Comparison of ENCODE assay signal across 29 cellular contexts in genomic region chr3:40617084-40617483, GRCh38.
"Had no signal": no experiment of that assay in that cellular context is flagged by ENCODE, and none has a peak within 500 bp of the region (broad histone marks: within the 10 kb centered on the region; RNA-seq: fewer than 3 reads in every experiment).

No MANE protein-coding gene starts in this region.

- H3K27ac Mint-ChIP-seq: activated CD4-positive, alpha-beta T cell treated with anti-CD3 and anti-CD28 coated beads, Interleukin-2, amount 10 ng/mL, durations not matched to agents 24 days and 14 days; activated CD8-positive, alpha-beta T cell treated with anti-CD3 and anti-CD28 coated beads for 36 hours; activated naive CD8-positive, alpha-beta T cell; activated naive CD8-positive, alpha-beta T cell treated with anti-CD3 and anti-CD28 coated beads, Interleukin-2, amount 50 U/mL, for 24 hours; activated T-cell treated with anti-CD3 and anti-CD28 coated beads, Interleukin-2, amount 50 U/mL, for 24 hours; activated T-helper 2 cell treated with anti-CD3 and anti-CD28 coated beads, Interferon-gamma antibody, Interleukin-2, Interleukin-4, amounts not matched to agents 10 μg/mL and 5 μg/mL and 100 μg/mL, durations not matched to agents 14 hours and 24 hours and 36 hours had no signal

- H3K4me1 Mint-ChIP-seq: activated naive CD8-positive, alpha-beta T cell treated with anti-CD3 and anti-CD28 coated beads, Interleukin-2, amount 50 U/mL, for 24 hours had no signal

- H3K36me3 Mint-ChIP-seq: activated naive CD8-positive, alpha-beta T cell had no signal

- H3K4me3 ChIP-seq: PC-9 had no signal

- H3K4me3 Mint-ChIP-seq: activated CD4-positive, alpha-beta T cell treated with anti-CD3 and anti-CD28 coated beads, Interleukin-2, amount 10 ng/mL, durations not matched to agents 24 days and 14 days; activated CD8-positive, alpha-beta T cell treated with anti-CD3 and anti-CD28 coated beads for 36 hours; activated naive CD8-positive, alpha-beta T cell; activated naive CD8-positive, alpha-beta T cell treated with anti-CD3 and anti-CD28 coated beads, Interleukin-2, amount 50 U/mL, for 24 hours; activated T-cell treated with anti-CD3 and anti-CD28 coated beads, Interleukin-2, amount 50 U/mL, for 24 hours had no signal

- H3K27ac ChIP-seq: brain microvascular endothelial cell, KMS-11, PC-9, RWPE1, WERI-Rb-1 had no signal

- H3K36me3 ChIP-seq: brain microvascular endothelial cell, WERI-Rb-1 had no signal

- ATAC-seq: activated CD8-positive, alpha-beta T cell treated with anti-CD3 and anti-CD28 coated beads for 36 hours; activated naive CD8-positive, alpha-beta T cell treated with anti-CD3 and anti-CD28 coated beads, Interleukin-2, amount 50 U/mL, for 24 hours; Right ventricle myocardium inferior had no signal

- DNase-seq: activated CD4-positive, alpha-beta T cell treated with anti-CD3 and anti-CD28 coated beads for 1 hour; activated CD4-positive, alpha-beta T cell treated with anti-CD3 and anti-CD28 coated beads, Interleukin-2, amount 10 ng/mL, durations not matched to agents 24 days and 14 days; activated CD4-positive, alpha-beta T cell treated with anti-CD3 and anti-CD28 coated beads, Interleukin-2, amount 50 U/mL, for 4 hours; activated CD4-positive, CD25-positive, alpha-beta regulatory T cell; activated CD8-positive, alpha-beta T cell treated with anti-CD3 and anti-CD28 coated beads for 36 hours; activated gamma-delta T cell; activated naive CD4-positive, alpha-beta T cell treated with Interleukin-2 at 50 U/mL for 16 hours; activated naive CD8-positive, alpha-beta T cell treated with anti-CD3 and anti-CD28 coated beads, Interleukin-2, amount 50 U/mL, for 24 hours; activated T-cell treated with anti-CD3 and anti-CD28 coated beads, Interleukin-2, amount 50 U/mL, for 24 hours; anterior cingulate cortex; brain microvascular endothelial cell; central memory CD4-positive, alpha-beta T cell; NCI-H146; NCI-H2029 treated with DMSO at 0.1 percent for 48 hours; NCI-H226; NCI-H446 treated with DMSO at 0.1 percent for 48 hours; NCI-H69; PC-9; SIG-M5; SW 1271; T-helper 1 cell; T-helper 2 cell; T1000 had no signal

- H3K9me3 Mint-ChIP-seq: activated CD4-positive, alpha-beta T cell treated with anti-CD3 and anti-CD28 coated beads, Interleukin-2, amount 10 ng/mL, durations not matched to agents 24 days and 14 days; activated CD8-positive, alpha-beta T cell treated with anti-CD3 and anti-CD28 coated beads for 36 hours; activated naive CD8-positive, alpha-beta T cell treated with anti-CD3 and anti-CD28 coated beads, Interleukin-2, amount 50 U/mL, for 24 hours; activated T-cell treated with anti-CD3 and anti-CD28 coated beads, Interleukin-2, amount 50 U/mL, for 24 hours; activated T-helper 2 cell treated with anti-CD3 and anti-CD28 coated beads, Interferon-gamma antibody, Interleukin-2, Interleukin-4, amounts not matched to agents 10 μg/mL and 5 μg/mL and 100 μg/mL, durations not matched to agents 14 hours and 24 hours and 36 hours had no signal
